ENCODE assay signal across 9 cellular contexts in genomic region chr1:221335161-221336101, GRCh38.
DNase-seq lines count a peak whose midpoint lies in the region; ATAC-seq lines count a peak whose summit lies in the region.
"Had no signal": no experiment of that assay in that cellular context is flagged by ENCODE, and none has a peak within 500 bp of the region (broad histone marks: within the 10 kb centered on the region; RNA-seq: fewer than 3 reads in every experiment).

No MANE protein-coding gene starts in this region.

- no peaks in the 10 kb centered on the region for H3K27me3 Mint-ChIP-seq in activated CD8-positive, alpha-beta T cell treated with anti-CD3 and anti-CD28 coated beads, Interleukin-2, amount 10 ng/mL, durations not matched to agents 7 days and 5 days (ENCODE audit: low read depth)

- CTCF ChIA-PET in activated CD8-positive, alpha-beta T cell treated with anti-CD3 and anti-CD28 coated beads, Interleukin-2, amount 10 ng/mL, durations not matched to agents 7 days and 5 days (lab: Charles Lee): no interaction called here

- 29 to 33% methylated on average over 5 of the region's 5 CpGs for WGBS in aorta, 2 donors

- H3K4me3 Mint-ChIP-seq in activated CD8-positive, alpha-beta T cell treated with anti-CD3 and anti-CD28 coated beads, Interleukin-2, amount 10 ng/mL, durations not matched to agents 7 days and 5 days: no peak overlapping the region

- H3K9me3 ChIP-seq in aorta (ENCODE audit: control insufficient read depth, low read length): no peaks in the 10 kb centered on the region

- intact Hi-C loops in aorta (cut with DNase I): no loop called here

- no peaks in the 10 kb centered on the region for H3K36me3 ChIP-seq in aorta (ENCODE audit: control insufficient read depth in 1 of 2, insufficient read depth in 2 of 2, low read length in 1 of 2)

- no peaks in the 10 kb centered on the region for H3K9me3 Mint-ChIP-seq in activated CD8-positive, alpha-beta T cell treated with anti-CD3 and anti-CD28 coated beads, Interleukin-2, amount 10 ng/mL, durations not matched to agents 7 days and 5 days (ENCODE audit: insufficient read depth)

- ATAC-seq in aorta (ENCODE audit: low FRiP score) (peak; percentile 64), GM18909 (IDR thresholded peaks at IDR 0.05; ENCODE audit: poor library complexity, unreplicated experiment) (no peak)
- no peak for ATAC-seq in activated CD8-positive, alpha-beta T cell treated with anti-CD3 and anti-CD28 coated beads, Interleukin-2, amount 10 ng/mL, durations not matched to agents 7 days and 5 days

- peak; percentile 2 for DNase-seq in stimulated activated CD4-positive, alpha-beta T cell treated with anti-CD3 and anti-CD28 coated beads, Interleukin-15, amount 100 ng/mL, for 24 hours
- no peak for DNase-seq in stimulated activated CD4-positive, alpha-beta T cell treated with anti-CD3 and anti-CD28 coated beads, Interleukin-4, amount 100 ng/mL, for 1 hour
- DNase-seq in medulla oblongata (ENCODE audit: extremely low spot score): peak; percentile 89
- DNase-seq in aorta: peak in 1 of 2 donors; percentile 45
- no peak for DNase-seq in activated CD8-positive, alpha-beta T cell treated with anti-CD3 and anti-CD28 coated beads, Interleukin-2, amount 10 ng/mL, durations not matched to agents 7 days and 5 days
- DNase-seq in cortex of kidney (lab: John Stamatoyannopoulos, UW): no peak

- H3K4me1 ChIP-seq in aorta (ENCODE audit: control insufficient read depth in 1 of 2, insufficient read depth in 2 of 2, low read length in 2 of 2): peaks cover 2 to 4% of the 10 kb centered on the region in 2 donors

- no peak overlapping the region for H3K27ac Mint-ChIP-seq in activated CD8-positive, alpha-beta T cell treated with anti-CD3 and anti-CD28 coated beads, Interleukin-2, amount 10 ng/mL, durations not matched to agents 7 days and 5 days

- H3K36me3 Mint-ChIP-seq in activated CD8-positive, alpha-beta T cell treated with anti-CD3 and anti-CD28 coated beads, Interleukin-2, amount 10 ng/mL, durations not matched to agents 7 days and 5 days (ENCODE audit: low read depth): no peaks in the 10 kb centered on the region

- no peaks in the 10 kb centered on the region for H3K4me1 Mint-ChIP-seq in activated CD8-positive, alpha-beta T cell treated with anti-CD3 and anti-CD28 coated beads, Interleukin-2, amount 10 ng/mL, durations not matched to agents 7 days and 5 days (ENCODE audit: low read depth)

- POLR2A ChIA-PET in activated CD8-positive, alpha-beta T cell treated with anti-CD3 and anti-CD28 coated beads, Interleukin-2, amount 10 ng/mL, durations not matched to agents 7 days and 5 days (lab: Charles Lee): no interaction called here

- H3K4me3 ChIP-seq in aorta (ENCODE audit: low read length in 2 of 2): no peak overlapping the region

- no peaks in the 10 kb centered on the region for H3K27me3 ChIP-seq in aorta (ENCODE audit: control insufficient read depth in 1 of 2, insufficient read depth in 2 of 2, low read length in 1 of 2)

- peak overlapping the region; percentile 78 for H3K27ac ChIP-seq in cingulate gyrus (ENCODE audit: low read depth, low read length)
- H3K27ac ChIP-seq in aorta (ENCODE audit: low read depth in 1 of 2, low read length in 2 of 2): peak overlapping the region in 1 of 2 donors; percentile 36
- H3K27ac ChIP-seq: VCaP had no signal

Comparison
In these comparisons a context has a peak if more than half of its experiments do, and no peak if none do; other contexts are left out.
1. DNase-seq: peak in stimulated activated CD4-positive, alpha-beta T cell treated with anti-CD3 and anti-CD28 coated beads, Interleukin-15, amount 100 ng/mL, for 24 hours (single experiment) and medulla oblongata (single experiment); none in stimulated activated CD4-positive, alpha-beta T cell treated with anti-CD3 and anti-CD28 coated beads, Interleukin-4, amount 100 ng/mL, for 1 hour (single experiment), activated CD8-positive, alpha-beta T cell treated with anti-CD3 and anti-CD28 coated beads, Interleukin-2, amount 10 ng/mL, durations not matched to agents 7 days and 5 days (single experiment) and cortex of kidney (single experiment).